Comparison of ENCODE assay signal across 28 cellular contexts in genomic region chr16:12998376-12999085, GRCh38.
"Had no signal": no experiment of that assay in that cellular context is flagged by ENCODE, and none has a peak within 500 bp of the region (broad histone marks: within the 10 kb centered on the region; RNA-seq: fewer than 3 reads in every experiment).

No MANE protein-coding gene starts in this region.

- H3K27ac ChIP-seq: adrenal gland, body of pancreas, esophagus muscularis mucosa, gastroesophageal sphincter, WERI-Rb-1 had no signal

- DNase-seq: activated B cell treated with CpG ODN at 0.5 μM for 24 hours; activated CD4-positive, alpha-beta T cell treated with anti-CD3 and anti-CD28 coated beads for 48 hours; activated CD4-positive, alpha-beta T cell treated with anti-CD3 and anti-CD28 coated beads, Interleukin-2, amount 50 U/mL, for 1 hour; activated CD4-positive, alpha-beta T cell treated with anti-CD3 and anti-CD28 coated beads, Interleukin-2, amount 50 U/mL, for 48 hours; activated CD8-positive, alpha-beta memory T cell treated with anti-CD3 and anti-CD28 coated beads for 24 hours; activated CD8-positive, alpha-beta T cell treated with anti-CD3 and anti-CD28 coated beads for 36 hours; activated effector memory CD4-positive, alpha-beta T cell treated with anti-CD3 and anti-CD28 coated beads, Interleukin-2, amount 50 U/mL, for 16 hours; activated naive CD4-positive, alpha-beta T cell treated with anti-CD3 and anti-CD28 coated beads for 36 hours; activated naive CD8-positive, alpha-beta T cell treated with anti-CD3 and anti-CD28 coated beads for 36 hours; activated naive CD8-positive, alpha-beta T cell treated with anti-CD3 and anti-CD28 coated beads, Interleukin-2, amount 50 U/mL, for 24 hours; activated T-cell treated with anti-CD3 and anti-CD28 coated beads, Interleukin-2, amount 50 U/mL, for 4 hours; adrenal gland; amygdala; aorta; body of pancreas; cortex of kidney; dermis blood vessel endothelial cell; effector CD4-positive, alpha-beta T cell; effector memory CD8-positive, alpha-beta T cell; erythroblast; foreskin melanocyte; T-helper 1 cell; T-helper 17 cell; T1000; WERI-Rb-1 had no signal

- H3K36me3 ChIP-seq: adrenal gland, esophagus muscularis mucosa, gastroesophageal sphincter, WERI-Rb-1 had no signal

- H3K4me1 ChIP-seq: adrenal gland, body of pancreas, esophagus muscularis mucosa, gastroesophageal sphincter had no signal

- ATAC-seq: activated CD4-positive, CD25-positive, alpha-beta regulatory T cell treated with anti-CD3 and anti-CD28 coated beads, Interleukin-2, amount 50 U/mL, for 24 hours; activated CD8-positive, alpha-beta T cell treated with anti-CD3 and anti-CD28 coated beads for 36 hours; activated naive CD8-positive, alpha-beta T cell treated with anti-CD3 and anti-CD28 coated beads, Interleukin-2, amount 50 U/mL, for 24 hours; activated T-cell treated with anti-CD3 and anti-CD28 coated beads, Interleukin-2, amount 50 U/mL, for 4 hours; body of pancreas; effector memory CD8-positive, alpha-beta T cell; gastroesophageal sphincter; T-helper 17 cell had no signal

- H3K27me3 ChIP-seq: adrenal gland, body of pancreas had no signal

- H3K9me3 ChIP-seq: adrenal gland, body of pancreas, esophagus muscularis mucosa, gastroesophageal sphincter had no signal

- H3K4me3 ChIP-seq: adrenal gland, body of pancreas, esophagus muscularis mucosa, gastroesophageal sphincter had no signal
